Comparison of ENCODE assay signal across 23 cellular contexts in genomic region chr13:59346861-59347470, GRCh38.
"Had no signal": no experiment of that assay in that cellular context is flagged by ENCODE, and none has a peak within 500 bp of the region (broad histone marks: within the 10 kb centered on the region; RNA-seq: fewer than 3 reads in every experiment).

No MANE protein-coding gene starts in this region.

- FAIRE-seq: astrocyte, kidney had no signal

- H3K9me3 ChIP-seq: uterus had no signal

- H3K4me3 ChIP-seq: tibial nerve, uterus had no signal

- H3K9me3 Mint-ChIP-seq: activated naive CD4-positive, alpha-beta T cell treated with anti-CD3 and anti-CD28 coated beads, Interleukin-2, amount 50 U/mL, for 24 hours; activated T-cell treated with anti-CD3 and anti-CD28 coated beads, Interleukin-2, amount 50 U/mL, for 72 hours; effector memory CD8-positive, alpha-beta T cell had no signal

- H3K36me3 ChIP-seq: tibial nerve, uterus had no signal

- H3K27ac Mint-ChIP-seq: activated naive CD4-positive, alpha-beta T cell treated with anti-CD3 and anti-CD28 coated beads, Interleukin-2, amount 50 U/mL, for 24 hours; activated T-cell treated with anti-CD3 and anti-CD28 coated beads, Interleukin-2, amount 50 U/mL, for 72 hours; effector memory CD8-positive, alpha-beta T cell; memory B cell; natural killer cell had no signal

- H3K27me3 Mint-ChIP-seq: memory B cell had no signal

- H3K4me3 Mint-ChIP-seq: activated naive CD4-positive, alpha-beta T cell treated with anti-CD3 and anti-CD28 coated beads, Interleukin-2, amount 50 U/mL, for 24 hours; activated T-cell treated with anti-CD3 and anti-CD28 coated beads, Interleukin-2, amount 50 U/mL, for 72 hours; effector memory CD8-positive, alpha-beta T cell; memory B cell; natural killer cell had no signal

- H3K27ac ChIP-seq: tibial nerve, uterus had no signal

- H3K4me1 Mint-ChIP-seq: activated naive CD4-positive, alpha-beta T cell treated with anti-CD3 and anti-CD28 coated beads, Interleukin-2, amount 50 U/mL, for 24 hours; memory B cell; natural killer cell had no signal

- H3K27me3 ChIP-seq: tibial nerve, uterus had no signal

- DNase-seq: activated CD4-positive, alpha-beta T cell treated with anti-CD3 and anti-CD28 coated beads, Interleukin-2, amount 50 U/mL, for 1 hour; activated CD4-positive, CD25-positive, alpha-beta regulatory T cell treated with anti-CD3 and anti-CD28 coated beads, Interleukin-2, amount 50 U/mL, for 72 hours; activated CD8-positive, alpha-beta memory T cell treated with anti-CD3 and anti-CD28 coated beads for 24 hours; activated CD8-positive, alpha-beta memory T cell treated with anti-CD3 and anti-CD28 coated beads, Interleukin-2, amount 50 U/mL, for 48 hours; activated effector memory CD4-positive, alpha-beta T cell treated with anti-CD3 and anti-CD28 coated beads, Interleukin-2, amount 50 U/mL, for 16 hours; activated T-cell treated with anti-CD3 and anti-CD28 coated beads, Interleukin-2, amount 50 U/mL, for 72 hours; effector memory CD8-positive, alpha-beta T cell; foreskin melanocyte; glutamatergic neuron; kidney; natural killer cell; stimulated activated CD4-positive, alpha-beta T cell treated with anti-CD3 and anti-CD28 coated beads, Interleukin-12 subunit alpha, Interleukin-12 subunit beta, amount 100 ng/mL, for 4 hours; stimulated activated CD4-positive, alpha-beta T cell treated with anti-CD3 and anti-CD28 coated beads, Interleukin-1b, Interleukin-23, amount 100 ng/mL, for 48 hours; stimulated activated naive CD4-positive, alpha-beta T cell treated with Interleukin-2 at 50 U/mL for 16 hours; substantia nigra; T-helper 1 cell; T-helper 9 cell; uterus had no signal

- H3K4me1 ChIP-seq: tibial nerve, uterus had no signal

- H3K36me3 Mint-ChIP-seq: activated naive CD4-positive, alpha-beta T cell treated with anti-CD3 and anti-CD28 coated beads, Interleukin-2, amount 50 U/mL, for 24 hours; memory B cell; natural killer cell had no signal

- ATAC-seq: activated T-cell treated with anti-CD3 and anti-CD28 coated beads, Interleukin-2, amount 50 U/mL, for 72 hours; effector memory CD8-positive, alpha-beta T cell; natural killer cell; SK-N-SH treated with all-trans-retinoic acid at 6 μM for 48 hours had no signal
